In the genomic region with DNA sequence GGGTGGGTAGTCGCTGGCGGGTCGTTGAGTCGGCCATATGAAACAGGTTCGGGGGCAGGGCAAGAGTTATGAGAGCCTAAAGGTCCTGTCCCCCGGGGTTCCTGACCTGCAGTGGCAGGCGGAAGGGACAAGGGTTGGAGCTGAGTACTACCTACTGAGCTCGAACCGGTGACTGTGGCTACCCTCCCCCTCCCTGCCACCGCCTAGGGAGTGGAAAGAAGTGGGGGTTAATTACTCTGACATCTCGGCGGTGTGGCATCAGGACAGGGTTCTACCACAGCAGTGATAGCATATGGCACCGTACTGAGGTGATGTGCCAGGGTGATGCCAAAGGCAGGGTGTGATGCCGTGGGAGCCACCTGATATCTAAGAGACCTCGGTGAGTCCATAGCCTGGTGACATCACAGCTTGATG, we compare ENCODE assay signal across 1 cellular context.
A peak's percentile ranks its signal among the peaks of the same experiment; 100 is the strongest.
TF ChIP-seq lines count a peak whose summit lies in the region.

No MANE protein-coding gene starts in this region.

TF ChIP-seq in HEK293, 187 proteins besides CTCF, POLR2A, EP300 and RAD21 (continued from another document):
- TF ChIP-seq ZNF2 (tag by site-specific recombination; IDR thresholded peaks at IDR 0.05), result 0 out of 2 replicates have a peak, but pooled peaks have one; percentile 32
- TF ChIP-seq GLI4 (tag by site-specific recombination; IDR thresholded peaks at IDR 0.05), result no peak
- TF ChIP-seq ZNF324 (tag by site-specific recombination; IDR thresholded peaks at IDR 0.05), result 0 out of 2 replicates have a peak, but pooled peaks have one; percentile 29
- TF ChIP-seq, protein P1, sequence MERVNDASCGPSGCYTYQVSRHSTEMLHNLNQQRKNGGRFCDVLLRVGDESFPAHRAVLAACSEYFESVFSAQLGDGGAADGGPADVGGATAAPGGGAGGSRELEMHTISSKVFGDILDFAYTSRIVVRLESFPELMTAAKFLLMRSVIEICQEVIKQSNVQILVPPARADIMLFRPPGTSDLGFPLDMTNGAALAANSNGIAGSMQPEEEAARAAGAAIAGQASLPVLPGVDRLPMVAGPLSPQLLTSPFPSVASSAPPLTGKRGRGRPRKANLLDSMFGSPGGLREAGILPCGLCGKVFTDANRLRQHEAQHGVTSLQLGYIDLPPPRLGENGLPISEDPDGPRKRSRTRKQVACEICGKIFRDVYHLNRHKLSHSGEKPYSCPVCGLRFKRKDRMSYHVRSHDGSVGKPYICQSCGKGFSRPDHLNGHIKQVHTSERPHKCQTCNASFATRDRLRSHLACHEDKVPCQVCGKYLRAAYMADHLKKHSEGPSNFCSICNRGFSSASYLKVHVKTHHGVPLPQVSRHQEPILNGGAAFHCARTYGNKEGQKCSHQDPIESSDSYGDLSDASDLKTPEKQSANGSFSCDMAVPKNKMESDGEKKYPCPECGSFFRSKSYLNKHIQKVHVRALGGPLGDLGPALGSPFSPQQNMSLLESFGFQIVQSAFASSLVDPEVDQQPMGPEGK (tag by site-specific recombination; IDR thresholded peaks at IDR 0.05), result peak; percentile 43
- TF ChIP-seq ZBTB21 (tag by site-specific recombination; IDR thresholded peaks at IDR 0.05), result 0 out of 2 replicates have a peak, but pooled peaks have one; percentile 12
- TF ChIP-seq EGR2 (tag by site-specific recombination; IDR thresholded peaks at IDR 0.05; ENCODE audit: low read depth), result peak; percentile 22; the same call in 1 of the 2 replicates
- TF ChIP-seq ZNF701 (tag by site-specific recombination; IDR thresholded peaks at IDR 0.05), result no peak
- TF ChIP-seq, protein P2, sequence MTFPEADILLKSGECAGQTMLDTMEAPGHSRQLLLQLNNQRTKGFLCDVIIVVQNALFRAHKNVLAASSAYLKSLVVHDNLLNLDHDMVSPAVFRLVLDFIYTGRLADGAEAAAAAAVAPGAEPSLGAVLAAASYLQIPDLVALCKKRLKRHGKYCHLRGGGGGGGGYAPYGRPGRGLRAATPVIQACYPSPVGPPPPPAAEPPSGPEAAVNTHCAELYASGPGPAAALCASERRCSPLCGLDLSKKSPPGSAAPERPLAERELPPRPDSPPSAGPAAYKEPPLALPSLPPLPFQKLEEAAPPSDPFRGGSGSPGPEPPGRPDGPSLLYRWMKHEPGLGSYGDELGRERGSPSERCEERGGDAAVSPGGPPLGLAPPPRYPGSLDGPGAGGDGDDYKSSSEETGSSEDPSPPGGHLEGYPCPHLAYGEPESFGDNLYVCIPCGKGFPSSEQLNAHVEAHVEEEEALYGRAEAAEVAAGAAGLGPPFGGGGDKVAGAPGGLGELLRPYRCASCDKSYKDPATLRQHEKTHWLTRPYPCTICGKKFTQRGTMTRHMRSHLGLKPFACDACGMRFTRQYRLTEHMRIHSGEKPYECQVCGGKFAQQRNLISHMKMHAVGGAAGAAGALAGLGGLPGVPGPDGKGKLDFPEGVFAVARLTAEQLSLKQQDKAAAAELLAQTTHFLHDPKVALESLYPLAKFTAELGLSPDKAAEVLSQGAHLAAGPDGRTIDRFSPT (tag by site-specific recombination; IDR thresholded peaks at IDR 0.05), result peak; percentile 84
- peak; percentile 53; the same call in 1 of the 2 replicates for TF ChIP-seq ZNF610 (tag by site-specific recombination; IDR thresholded peaks at IDR 0.05; ENCODE audit: borderline replicate concordance)
- TF ChIP-seq, protein P3, sequence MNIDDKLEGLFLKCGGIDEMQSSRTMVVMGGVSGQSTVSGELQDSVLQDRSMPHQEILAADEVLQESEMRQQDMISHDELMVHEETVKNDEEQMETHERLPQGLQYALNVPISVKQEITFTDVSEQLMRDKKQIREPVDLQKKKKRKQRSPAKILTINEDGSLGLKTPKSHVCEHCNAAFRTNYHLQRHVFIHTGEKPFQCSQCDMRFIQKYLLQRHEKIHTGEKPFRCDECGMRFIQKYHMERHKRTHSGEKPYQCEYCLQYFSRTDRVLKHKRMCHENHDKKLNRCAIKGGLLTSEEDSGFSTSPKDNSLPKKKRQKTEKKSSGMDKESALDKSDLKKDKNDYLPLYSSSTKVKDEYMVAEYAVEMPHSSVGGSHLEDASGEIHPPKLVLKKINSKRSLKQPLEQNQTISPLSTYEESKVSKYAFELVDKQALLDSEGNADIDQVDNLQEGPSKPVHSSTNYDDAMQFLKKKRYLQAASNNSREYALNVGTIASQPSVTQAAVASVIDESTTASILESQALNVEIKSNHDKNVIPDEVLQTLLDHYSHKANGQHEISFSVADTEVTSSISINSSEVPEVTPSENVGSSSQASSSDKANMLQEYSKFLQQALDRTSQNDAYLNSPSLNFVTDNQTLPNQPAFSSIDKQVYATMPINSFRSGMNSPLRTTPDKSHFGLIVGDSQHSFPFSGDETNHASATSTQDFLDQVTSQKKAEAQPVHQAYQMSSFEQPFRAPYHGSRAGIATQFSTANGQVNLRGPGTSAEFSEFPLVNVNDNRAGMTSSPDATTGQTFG (tag by site-specific recombination; IDR thresholded peaks at IDR 0.05; ENCODE audit: borderline replicate concordance), result no peak
- TF ChIP-seq, protein P4, sequence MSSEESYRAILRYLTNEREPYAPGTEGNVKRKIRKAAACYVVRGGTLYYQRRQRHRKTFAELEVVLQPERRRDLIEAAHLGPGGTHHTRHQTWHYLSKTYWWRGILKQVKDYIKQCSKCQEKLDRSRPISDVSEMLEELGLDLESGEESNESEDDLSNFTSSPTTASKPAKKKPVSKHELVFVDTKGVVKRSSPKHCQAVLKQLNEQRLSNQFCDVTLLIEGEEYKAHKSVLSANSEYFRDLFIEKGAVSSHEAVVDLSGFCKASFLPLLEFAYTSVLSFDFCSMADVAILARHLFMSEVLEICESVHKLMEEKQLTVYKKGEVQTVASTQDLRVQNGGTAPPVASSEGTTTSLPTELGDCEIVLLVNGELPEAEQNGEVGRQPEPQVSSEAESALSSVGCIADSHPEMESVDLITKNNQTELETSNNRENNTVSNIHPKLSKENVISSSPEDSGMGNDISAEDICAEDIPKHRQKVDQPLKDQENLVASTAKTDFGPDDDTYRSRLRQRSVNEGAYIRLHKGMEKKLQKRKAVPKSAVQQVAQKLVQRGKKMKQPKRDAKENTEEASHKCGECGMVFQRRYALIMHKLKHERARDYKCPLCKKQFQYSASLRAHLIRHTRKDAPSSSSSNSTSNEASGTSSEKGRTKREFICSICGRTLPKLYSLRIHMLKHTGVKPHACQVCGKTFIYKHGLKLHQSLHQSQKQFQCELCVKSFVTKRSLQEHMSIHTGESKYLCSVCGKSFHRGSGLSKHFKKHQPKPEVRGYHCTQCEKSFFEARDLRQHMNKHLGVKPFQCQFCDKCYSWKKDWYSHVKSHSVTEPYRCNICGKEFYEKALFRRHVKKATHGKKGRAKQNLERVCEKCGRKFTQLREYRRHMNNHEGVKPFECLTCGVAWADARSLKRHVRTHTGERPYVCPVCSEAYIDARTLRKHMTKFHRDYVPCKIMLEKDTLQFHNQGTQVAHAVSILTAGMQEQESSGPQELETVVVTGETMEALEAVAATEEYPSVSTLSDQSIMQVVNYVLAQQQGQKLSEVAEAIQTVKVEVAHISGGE (tag by site-specific recombination; conservative IDR thresholded peaks at IDR 0.05; ENCODE audit: low read depth), result peak; percentile 69
- peak; percentile 47 for TF ChIP-seq ZIC2 (tag by site-specific recombination; IDR thresholded peaks at IDR 0.05)
- peak; percentile 69 for TF ChIP-seq ZBTB20 (tag by site-specific recombination; IDR thresholded peaks at IDR 0.05)
- no peak for TF ChIP-seq IKZF3 (tag by site-specific recombination; IDR thresholded peaks at IDR 0.05)
- TF ChIP-seq, protein P5, sequence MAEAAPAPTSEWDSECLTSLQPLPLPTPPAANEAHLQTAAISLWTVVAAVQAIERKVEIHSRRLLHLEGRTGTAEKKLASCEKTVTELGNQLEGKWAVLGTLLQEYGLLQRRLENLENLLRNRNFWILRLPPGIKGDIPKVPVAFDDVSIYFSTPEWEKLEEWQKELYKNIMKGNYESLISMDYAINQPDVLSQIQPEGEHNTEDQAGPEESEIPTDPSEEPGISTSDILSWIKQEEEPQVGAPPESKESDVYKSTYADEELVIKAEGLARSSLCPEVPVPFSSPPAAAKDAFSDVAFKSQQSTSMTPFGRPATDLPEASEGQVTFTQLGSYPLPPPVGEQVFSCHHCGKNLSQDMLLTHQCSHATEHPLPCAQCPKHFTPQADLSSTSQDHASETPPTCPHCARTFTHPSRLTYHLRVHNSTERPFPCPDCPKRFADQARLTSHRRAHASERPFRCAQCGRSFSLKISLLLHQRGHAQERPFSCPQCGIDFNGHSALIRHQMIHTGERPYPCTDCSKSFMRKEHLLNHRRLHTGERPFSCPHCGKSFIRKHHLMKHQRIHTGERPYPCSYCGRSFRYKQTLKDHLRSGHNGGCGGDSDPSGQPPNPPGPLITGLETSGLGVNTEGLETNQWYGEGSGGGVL (tag by site-specific recombination; IDR thresholded peaks at IDR 0.05), result peak; percentile 79
- peak; percentile 60 for TF ChIP-seq ZNF629 (tag by site-specific recombination; IDR thresholded peaks at IDR 0.05)
- no peak; the same call in none of the 2 replicates for TF ChIP-seq ZEB2 (tag by site-specific recombination; IDR thresholded peaks at IDR 0.05)
- peak; percentile 73 for TF ChIP-seq ZNF600 (tag by site-specific recombination; IDR thresholded peaks at IDR 0.05)
- TF ChIP-seq KLF1 (tag by site-specific recombination; IDR thresholded peaks at IDR 0.05), result 0 out of 2 replicates have a peak, but pooled peaks have one; percentile 9
- peak; percentile 70; the same call in 1 of the 2 replicates for TF ChIP-seq ZBTB48 (tag by site-specific recombination; IDR thresholded peaks at IDR 0.05)
- peak; percentile 5; the same call in 1 of the 2 replicates for TF ChIP-seq SP7 (tag by site-specific recombination; IDR thresholded peaks at IDR 0.05)
- TF ChIP-seq ZNF266 (tag by site-specific recombination; IDR thresholded peaks at IDR 0.05; ENCODE audit: low read depth), result no peak
